13 cellular contexts compared by ENCODE assay signal in genomic region chr10:17233534-17233933, GRCh38. TPM values are rescaled to one million over a fixed set of nuclear protein-coding genes. Genes with fewer than 3 reads are reported as not detected.
DNase-seq lines count a peak whose midpoint lies in the region; ATAC-seq and TF ChIP-seq lines count a peak whose summit lies in the region.
"Had no signal": no experiment of that assay in that cellular context is flagged by ENCODE, and none has a peak within 500 bp of the region (broad histone marks: within the 10 kb centered on the region; RNA-seq: fewer than 3 reads in every experiment).

No MANE protein-coding gene starts in this region.

- POLR2A ChIA-PET in SK-N-SH (lab: Yijun Ruan, JAX) = no interaction called here

- peaks cover 93% of the 10 kb centered on the region for H4K20me1 ChIP-seq in SK-N-SH (ENCODE audit: insufficient read depth)

- no peaks in the 10 kb centered on the region for H3K27me3 Mint-ChIP-seq in activated naive CD8-positive, alpha-beta T cell treated with anti-CD3 and anti-CD28 coated beads, Interleukin-2, amount 50 U/mL, for 24 hours

- H3K27ac ChIP-seq in SK-N-SH (ENCODE audit: low read depth in 2 of 2, low read length in 1 of 2) (peak overlapping the region; percentile 55 to 98), right atrium auricular region (peak overlapping the region; percentile 41 to 98), stomach (peak overlapping the region in 3 of 5 donors; percentile 97 to 99 (median 98))
- H3K27ac ChIP-seq: 22Rv1 had no signal

- H3K4me3 ChIP-seq in SK-N-SH (ENCODE audit: low read depth in 2 of 2, low read length in 1 of 2) (peak overlapping the region; percentile 87 to 98), right atrium auricular region (peak overlapping the region; percentile 77 to 78), stomach (peak overlapping the region in 3 of 4 donors; percentile 2 to 85 (median 82))

- no peaks in the 10 kb centered on the region for H3K9me2 ChIP-seq in SK-N-SH

- no peak overlapping the region for H2AFZ ChIP-seq in SK-N-SH (ENCODE audit: low read depth)

- DNase-seq in SK-N-SH (no peak), right atrium auricular region (ENCODE audit: low spot score) (peak; percentile 76), stomach (no peak)
- DNase-seq in activated naive CD8-positive, alpha-beta T cell treated with anti-CD3 and anti-CD28 coated beads, Interleukin-2, amount 50 U/mL, for 24 hours = no peak
- DNase-seq: NCI-H2107; retina; stimulated activated naive CD4-positive, alpha-beta T cell treated with Interleukin-2 at 50 U/mL for 16 hours; T-helper 9 cell had no signal

- H3K27ac Mint-ChIP-seq in activated naive CD8-positive, alpha-beta T cell treated with anti-CD3 and anti-CD28 coated beads, Interleukin-2, amount 50 U/mL, for 24 hours = peak overlapping the region; percentile 42

- H3K36me3 Mint-ChIP-seq in activated naive CD8-positive, alpha-beta T cell treated with anti-CD3 and anti-CD28 coated beads, Interleukin-2, amount 50 U/mL, for 24 hours (ENCODE audit: low read depth) = peaks cover 77% of the 10 kb centered on the region

- H3K4me1 ChIP-seq in SK-N-SH (ENCODE audit: control insufficient read depth in 1 of 2, insufficient read depth in 2 of 2, low read depth in 1 of 2, low read length in 1 of 2) (peaks cover 0 to 12% of the 10 kb centered on the region in 2 experiments; a peak in 2 of 4 replicates), right atrium auricular region (peaks cover 0 to 44% of the 10 kb centered on the region in 2 donors), stomach (peaks cover 24 to 71% (median 57%) of the 10 kb centered on the region in 4 donors)

- H3K4me3 Mint-ChIP-seq in activated naive CD8-positive, alpha-beta T cell treated with anti-CD3 and anti-CD28 coated beads, Interleukin-2, amount 50 U/mL, for 24 hours = peak overlapping the region; percentile 26

- H3K9me3 ChIP-seq in SK-N-SH (no peaks in the 10 kb centered on the region), right atrium auricular region (no peaks in the 10 kb centered on the region), stomach (no peaks in the 10 kb centered on the region)

- no peaks in the 10 kb centered on the region for H3K9me3 Mint-ChIP-seq in activated naive CD8-positive, alpha-beta T cell treated with anti-CD3 and anti-CD28 coated beads, Interleukin-2, amount 50 U/mL, for 24 hours

- TF ChIP-seq RAD21 in SK-N-SH (IDR thresholded peaks at IDR 0.05; ENCODE audit: low read length) = no peak

- 57% methylated on average over 12 of the region's 12 CpGs for WGBS in SK-N-SH (ENCODE audit: low lambda C conversion rate)
- 74 to 84% (median 77%) methylated on average over 12 of the region's 12 CpGs for WGBS in stomach, 5 donors

- peaks cover 64 to 85% of the 10 kb centered on the region in 2 experiments for H3K36me3 ChIP-seq in SK-N-SH (replicated peaks in 1 of 2; ENCODE audit: control insufficient read depth in 1 of 2, insufficient read depth in 2 of 2, low read length in 1 of 2)
- H3K36me3 ChIP-seq in right atrium auricular region = peaks cover 78% of the 10 kb centered on the region
- peaks cover 42 to 75% (median 66%) of the 10 kb centered on the region in 4 donors for H3K36me3 ChIP-seq in stomach

- intact Hi-C loops in stomach (cut with DNase I; ENCODE audit: low total_unique reads) = no loop called here

- peaks cover 54% of the 10 kb centered on the region for H3K4me1 Mint-ChIP-seq in activated naive CD8-positive, alpha-beta T cell treated with anti-CD3 and anti-CD28 coated beads, Interleukin-2, amount 50 U/mL, for 24 hours

- no peaks in the 10 kb centered on the region for H3K27me3 ChIP-seq in SK-N-SH (ENCODE audit: insufficient read depth)
- H3K27me3 ChIP-seq in right atrium auricular region = no peaks in the 10 kb centered on the region
- H3K27me3 ChIP-seq in stomach = peaks cover 0 to 10% (median 7%) of the 10 kb centered on the region in 3 donors

- no peak for TF ChIP-seq EP300 in SK-N-SH (IDR thresholded peaks at IDR 0.05; ENCODE audit: borderline replicate concordance in 1 of 2, low read depth in 1 of 2, low read length in 1 of 2)
- TF ChIP-seq EP300 in stomach (IDR thresholded peaks at IDR 0.05) = peak; percentile 21

- H3K79me2 ChIP-seq in SK-N-SH (ENCODE audit: insufficient read depth) = peaks cover 73% of the 10 kb centered on the region

- TF ChIP-seq POLR2A in stomach (IDR thresholded peaks at IDR 0.05) = no peak

- TF ChIP-seq CTCF in SK-N-SH (IDR thresholded peaks at IDR 0.05) = no peak
- TF ChIP-seq CTCF in right atrium auricular region (IDR thresholded peaks at IDR 0.05) = no peak
- TF ChIP-seq CTCF in stomach (IDR thresholded peaks at IDR 0.05) = no peak

- peak overlapping the region; percentile 88 for H3K4me2 ChIP-seq in SK-N-SH

- H3F3A ChIP-seq in SK-N-SH (replicated peaks; ENCODE audit: insufficient read depth) = peaks cover 90% of the 10 kb centered on the region

- ATAC-seq in SK-N-SH treated with all-trans-retinoic acid at 6 μM for 48 hours (no peak), HG02763 (IDR thresholded peaks at IDR 0.05; ENCODE audit: unreplicated experiment) (no peak), GM21619 (IDR thresholded peaks at IDR 0.05; ENCODE audit: unreplicated experiment) (no peak), HG03196 (IDR thresholded peaks at IDR 0.05; ENCODE audit: unreplicated experiment) (no peak)
- no peak for ATAC-seq in activated naive CD8-positive, alpha-beta T cell treated with anti-CD3 and anti-CD28 coated beads, Interleukin-2, amount 50 U/mL, for 24 hours

- H3K9ac ChIP-seq in SK-N-SH = peak overlapping the region; percentile 100

- CTCF ChIA-PET in SK-N-SH (lab: Yijun Ruan, JAX) = interaction anchor here (1.0 kb wide), 1 partner anchor 405 kb away, joined by 7 read pairs; no protein-coding TSS in a partner anchor

TF ChIP-seq in SK-N-SH, 30 proteins besides CTCF, POLR2A, EP300 and RAD21:
- TF ChIP-seq ELF1 (IDR thresholded peaks at IDR 0.05) = peak; percentile 9; the same call in 1 of the 2 replicates
- TF ChIP-seq FOXJ3 (CRISPR knock-in tag; IDR thresholded peaks at IDR 0.05) = no peak
- peak; percentile 87 for TF ChIP-seq POLR2AphosphoS5 (IDR thresholded peaks at IDR 0.05; ENCODE audit: low read depth, low read length)

TF ChIP-seq in SK-N-SH treated with all-trans-retinoic acid at 6 μM for 48 hours, 23 proteins besides CTCF, POLR2A, EP300 and RAD21 (continues in another document):
- TF ChIP-seq TSHZ2 (CRISPR knock-in tag; IDR thresholded peaks at IDR 0.05) = no peak
- no peak for TF ChIP-seq OSR1 (CRISPR knock-in tag; IDR thresholded peaks at IDR 0.05)
- no peak for TF ChIP-seq ZFP30 (CRISPR knock-in tag; IDR thresholded peaks at IDR 0.05)
- TF ChIP-seq, protein P1, sequence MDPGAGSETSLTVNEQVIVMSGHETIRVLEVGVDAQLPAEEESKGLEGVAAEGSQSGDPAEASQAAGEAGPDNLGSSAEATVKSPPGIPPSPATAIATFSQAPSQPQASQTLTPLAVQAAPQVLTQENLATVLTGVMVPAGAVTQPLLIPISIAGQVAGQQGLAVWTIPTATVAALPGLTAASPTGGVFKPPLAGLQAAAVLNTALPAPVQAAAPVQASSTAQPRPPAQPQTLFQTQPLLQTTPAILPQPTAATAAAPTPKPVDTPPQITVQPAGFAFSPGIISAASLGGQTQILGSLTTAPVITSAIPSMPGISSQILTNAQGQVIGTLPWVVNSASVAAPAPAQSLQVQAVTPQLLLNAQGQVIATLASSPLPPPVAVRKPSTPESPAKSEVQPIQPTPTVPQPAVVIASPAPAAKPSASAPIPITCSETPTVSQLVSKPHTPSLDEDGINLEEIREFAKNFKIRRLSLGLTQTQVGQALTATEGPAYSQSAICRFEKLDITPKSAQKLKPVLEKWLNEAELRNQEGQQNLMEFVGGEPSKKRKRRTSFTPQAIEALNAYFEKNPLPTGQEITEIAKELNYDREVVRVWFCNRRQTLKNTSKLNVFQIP (CRISPR knock-in tag; IDR thresholded peaks at IDR 0.05; ENCODE audit: borderline replicate concordance, low read depth) = no peak
- TF ChIP-seq ISL1 (CRISPR knock-in tag; IDR thresholded peaks at IDR 0.05) = no peak
- TF ChIP-seq ZNF8 (CRISPR knock-in tag; IDR thresholded peaks at IDR 0.05) = no peak
- TF ChIP-seq ZFP3 (CRISPR knock-in tag; IDR thresholded peaks at IDR 0.05) = no peak

RNA-seq across cellular contexts. Expression of gene VIM, which starts 5.5 kb away (rescaled TPM):
- polyA plus RNA-seq in SK-N-SH (2012; rRNA removed) = 4,747 and 5,016 TPM in 2 replicates
- 4,035 and 4,614 TPM in 2 replicates for polyA plus RNA-seq in SK-N-SH (2012; cell fraction: cytosol; rRNA removed)
- polyA plus RNA-seq in SK-N-SH (2012; cell fraction: nucleus; rRNA removed) = 5,845 and 10,924 TPM in 2 replicates
- total RNA-seq in right atrium auricular region = 1,000 to 10,000 TPM; 1,022 to 1,600 TPM
- total RNA-seq in stomach = 100 to 1,000 TPM; 348 to 723 (median 536) TPM
- 100 to 1,000 TPM; 269 to 570 (median 340) TPM for polyA plus RNA-seq in stomach

RNA-seq across cellular contexts. Expression of gene TRDMT1, which starts 32.1 kb away (rescaled TPM):
- polyA plus RNA-seq in SK-N-SH (2012; rRNA removed) (3.1 and 4.1 TPM in 2 replicates), stomach (1 to 10 TPM; 1.4 to 3.9 (median 3.4) TPM)
- polyA plus RNA-seq in SK-N-SH (2012; cell fraction: cytosol; rRNA removed) = 3.7 and 4.0 TPM in 2 replicates
- polyA plus RNA-seq in SK-N-SH (2012; cell fraction: nucleus; rRNA removed) = 3.6 and 8.0 TPM in 2 replicates
- total RNA-seq in right atrium auricular region (1 to 10 TPM; 3.8 to 5.0 TPM), stomach (10 to 100 TPM in 3 of 5 donors, 1 to 10 TPM in 2; 2.9 to 44.9 (median 10.7) TPM)
